Comparison of ENCODE assay signal across 23 cellular contexts in genomic region chr6:37097335-37097734, GRCh38.
DNase-seq lines count a peak whose midpoint lies in the region; ATAC-seq, FAIRE-seq and TF ChIP-seq lines count a peak whose summit lies in the region.
"Had no signal": no experiment of that assay in that cellular context is flagged by ENCODE, and none has a peak within 500 bp of the region (broad histone marks: within the 10 kb centered on the region; RNA-seq: fewer than 3 reads in every experiment).

No MANE protein-coding gene starts in this region.

- H3K79me2 ChIP-seq in HepG2 (ENCODE audit: insufficient read depth, low read length) (no peaks in the 10 kb centered on the region), OCI-LY1 (ENCODE audit: insufficient read depth, low read length) (no peaks in the 10 kb centered on the region)

- no peak for DNase-seq in HepG2 (ENCODE audit: low spot score)
- DNase-seq in right lobe of liver = no peak
- DNase-seq in IMR-90 = no peak
- no peak for DNase-seq in stimulated activated CD4-positive, alpha-beta T cell treated with anti-CD3 and anti-CD28 coated beads, Interleukin-2, amount 100 ng/mL, for 48 hours
- DNase-seq in naive thymus-derived CD8-positive, alpha-beta T cell = no peak
- DNase-seq in SHP77 treated with DMSO at 0.1 percent for 48 hours (lab: John Stamatoyannopoulos, UW) = no peak
- DNase-seq: ACHN; Caco-2; Calu3; CD4-positive, alpha-beta T cell; CD8-positive, alpha-beta T cell; DMS79 treated with DMSO at 0.1 percent for 48 hours; GF-D8 had no signal

- H3K27me3 Mint-ChIP-seq in naive thymus-derived CD8-positive, alpha-beta T cell = no peaks in the 10 kb centered on the region
- H3K27me3 Mint-ChIP-seq: B cell; CD4-positive, alpha-beta T cell had no signal

- no peaks in the 10 kb centered on the region for H3K79me1 ChIP-seq in IMR-90 (ENCODE audit: low read depth in 1 of 2, low read length in 2 of 2)

- no peak overlapping the region for H4K8ac ChIP-seq in IMR-90 (ENCODE audit: low read depth in 2 of 2, low read length in 2 of 2)

- CTCF ChIA-PET in HepG2 (lab: Yijun Ruan, JAX; ENCODE audit: low intra/inter-chr PET ratio, low total read pairs) (no interaction called here), IMR-90 (lab: Yijun Ruan, JAX) (no interaction called here)

- no peaks in the 10 kb centered on the region for H3K9me3 ChIP-seq in HepG2 (ENCODE audit: low read length)
- no peaks in the 10 kb centered on the region for H3K9me3 ChIP-seq in right lobe of liver
- no peaks in the 10 kb centered on the region for H3K9me3 ChIP-seq in IMR-90 (ENCODE audit: control insufficient read depth, insufficient read depth, low read length)
- no peaks in the 10 kb centered on the region for H3K9me3 ChIP-seq in OCI-LY1 (ENCODE audit: low read length)
- H3K9me3 ChIP-seq in subcutaneous abdominal adipose tissue (ENCODE audit: control insufficient read depth in 5 of 5, low read length in 5 of 5) = no peaks in the 10 kb centered on the region
- H3K9me3 ChIP-seq: BLaER1 treated with 17β-estradiol and CSF1 and Interleukin-3, amounts not matched to agents 10 nM and 100 nM; Caco-2 had no signal

- no peak overlapping the region for H2BK20ac ChIP-seq in IMR-90 (ENCODE audit: low read depth, low read length)

- H3K14ac ChIP-seq in IMR-90 (replicated peaks; ENCODE audit: low read depth, low read length) = no peak overlapping the region

- H2AK5ac ChIP-seq in IMR-90 (ENCODE audit: low read depth, low read length) = no peak overlapping the region

- no peak overlapping the region for H3K4me2 ChIP-seq in HepG2 (ENCODE audit: low read depth, low read length)
- H3K4me2 ChIP-seq in IMR-90 (ENCODE audit: low read depth, low read length) = no peak overlapping the region
- H3K4me2 ChIP-seq in OCI-LY1 (ENCODE audit: low read length) = no peak overlapping the region

- no TSS peak for BruUV-seq in HepG2 (replicated peaks; lab: Mats Ljungman, UMichigan)
- no TSS peak for BruUV-seq in IMR-90 (replicated peaks; lab: Mats Ljungman, UMichigan)

- H3K27ac Mint-ChIP-seq in naive thymus-derived CD8-positive, alpha-beta T cell = no peak overlapping the region
- H3K27ac Mint-ChIP-seq: CD4-positive, alpha-beta T cell; CD8-positive, alpha-beta T cell had no signal

- H3K9me1 ChIP-seq in IMR-90 (ENCODE audit: insufficient read depth, low read length) = 0 out of 2 replicates have a peak, but pooled peaks cover 3% of the 10 kb centered on the region

- no peaks in the 10 kb centered on the region for H4K20me1 ChIP-seq in HepG2 (ENCODE audit: insufficient read depth, low read length)
- no peaks in the 10 kb centered on the region for H4K20me1 ChIP-seq in IMR-90 (ENCODE audit: insufficient read depth, low read length)
- no peaks in the 10 kb centered on the region for H4K20me1 ChIP-seq in OCI-LY1 (ENCODE audit: insufficient read depth, low read length)
- H4K20me1 ChIP-seq: BLaER1 treated with 17β-estradiol and CSF1 and Interleukin-3, amounts not matched to agents 10 nM and 100 nM had no signal

- peaks cover 0 to 20% (median 15%) of the 10 kb centered on the region in 4 donors for H3K4me1 Mint-ChIP-seq in naive thymus-derived CD8-positive, alpha-beta T cell

- H3K27ac ChIP-seq in HepG2 (ENCODE audit: extremely low read length, insufficient read depth, low read length) (no peak overlapping the region), right lobe of liver (no peak overlapping the region), IMR-90 (ENCODE audit: insufficient read depth, low read length) (no peak overlapping the region), OCI-LY1 (ENCODE audit: low read depth, low read length, poor library complexity, severe bottlenecking) (peak overlapping the region; percentile 99), subcutaneous abdominal adipose tissue (ENCODE audit: low read depth, low read length) (peak overlapping the region; percentile 76)
- H3K27ac ChIP-seq: 22Rv1; BLaER1 treated with 17β-estradiol and CSF1 and Interleukin-3, amounts not matched to agents 10 nM and 100 nM; C4-2B had no signal

- no peaks in the 10 kb centered on the region for H3K36me3 Mint-ChIP-seq in naive thymus-derived CD8-positive, alpha-beta T cell
- H3K36me3 Mint-ChIP-seq: CD8-positive, alpha-beta T cell had no signal

- POLR2A ChIA-PET in HepG2 (lab: Yijun Ruan, JAX) (interaction anchor here (1.1 to 2.7 kb wide), 2 partner anchors 14 to 19 kb away, joined by 3 to 8 read pairs; no protein-coding TSS in a partner anchor), IMR-90 (lab: Charles Lee; ENCODE audit: unreplicated experiment) (no interaction called here)
- POLR2A ChIA-PET in naive thymus-derived CD8-positive, alpha-beta T cell (lab: Charles Lee) = no interaction called here

- no peak overlapping the region for H3K56ac ChIP-seq in IMR-90 (ENCODE audit: extremely low read depth, insufficient read depth, low read length)

- H3K4ac ChIP-seq in IMR-90 (ENCODE audit: low read depth, low read length) = no peak overlapping the region

- 61% methylated on average over 4 of the region's 4 CpGs for WGBS in HepG2 (ENCODE audit: low lambda C conversion rate)
- 94% methylated on average over 4 of the region's 4 CpGs for WGBS in right lobe of liver (ENCODE audit: insufficient coverage, low coverage, low lambda C conversion rate, missing lambda C conversion rate)
- WGBS in IMR-90 (ENCODE audit: extremely low coverage in 2 of 2, insufficient read length in 1 of 2), 2 experiments = 78% methylated on average over 3 of the region's 4 CpGs; no CpG with 5 or more reads in 1 of the 2 experiments

- no peak for TF ChIP-seq RAD21 in HepG2 (CRISPR knock-in tag; IDR thresholded peaks at IDR 0.05)
- no peak for TF ChIP-seq RAD21 in IMR-90 (IDR thresholded peaks at IDR 0.05; ENCODE audit: low read length)

- H2BK5ac ChIP-seq in IMR-90 (ENCODE audit: low read depth, low read length, poor library complexity, severe bottlenecking) = no peak overlapping the region

- no peaks in the 10 kb centered on the region for H3F3A ChIP-seq in OCI-LY1 (ENCODE audit: insufficient read depth, low read length)

- no peak overlapping the region for H3K18ac ChIP-seq in IMR-90 (ENCODE audit: low read depth, low read length)

- TF ChIP-seq CTCF in HepG2 (CRISPR knock-in tag; IDR thresholded peaks at IDR 0.05) (no peak), right lobe of liver (IDR thresholded peaks at IDR 0.05) (no peak), IMR-90 (conservative IDR thresholded peaks at IDR 0.05; ENCODE audit: low read depth, low read length) (no peak), OCI-LY1 (IDR thresholded peaks at IDR 0.05; ENCODE audit: low read length) (no peak)

- H3K9ac ChIP-seq in HepG2 (ENCODE audit: insufficient read depth, low read depth, low read length) (no peak overlapping the region), IMR-90 (ENCODE audit: low read depth, low read length) (no peak overlapping the region), OCI-LY1 (ENCODE audit: low read length) (no peak overlapping the region), subcutaneous abdominal adipose tissue (ENCODE audit: low read length in 5 of 5) (no peak overlapping the region)
- H3K9ac ChIP-seq: BLaER1 treated with 17β-estradiol and CSF1 and Interleukin-3, amounts not matched to agents 10 nM and 100 nM had no signal

- H3K4me3 Mint-ChIP-seq in naive thymus-derived CD8-positive, alpha-beta T cell = no peak overlapping the region
- H3K4me3 Mint-ChIP-seq: B cell; CD4-positive, alpha-beta T cell; CD8-positive, alpha-beta T cell had no signal

- H3K9me2 ChIP-seq in OCI-LY1 (ENCODE audit: low read depth, low read length) = no peaks in the 10 kb centered on the region

- ATAC-seq in HepG2 = no peak
- no peak for ATAC-seq in right lobe of liver
- no peak for ATAC-seq in IMR-90 (ENCODE audit: low read depth)
- ATAC-seq in naive thymus-derived CD8-positive, alpha-beta T cell = no peak
- ATAC-seq: CD8-positive, alpha-beta T cell had no signal

- H3K36me3 ChIP-seq in HepG2 (replicated peaks in 1 of 2; ENCODE audit: control insufficient read depth in 1 of 2, insufficient read depth in 2 of 2, low read length in 2 of 2) = no peaks in the 10 kb centered on the region
- H3K36me3 ChIP-seq in right lobe of liver = no peaks in the 10 kb centered on the region
- H3K36me3 ChIP-seq in IMR-90 (ENCODE audit: control insufficient read depth, insufficient read depth, low read length) = no peaks in the 10 kb centered on the region
- no peaks in the 10 kb centered on the region for H3K36me3 ChIP-seq in OCI-LY1 (ENCODE audit: insufficient read depth, low read length)
- no peaks in the 10 kb centered on the region for H3K36me3 ChIP-seq in subcutaneous abdominal adipose tissue (ENCODE audit: control insufficient read depth in 5 of 5, insufficient read depth in 5 of 5, low read length in 5 of 5)
- H3K36me3 ChIP-seq: BLaER1 treated with 17β-estradiol and CSF1 and Interleukin-3, amounts not matched to agents 10 nM and 100 nM had no signal

- H3K4me3 ChIP-seq in HepG2 (replicated peaks in 1 of 3; ENCODE audit: insufficient read depth in 1 of 3, low read depth in 2 of 3, low read length in 3 of 3) (no peak overlapping the region), right lobe of liver (no peak overlapping the region), IMR-90 (ENCODE audit: insufficient read depth, low read depth, low read length) (no peak overlapping the region), OCI-LY1 (ENCODE audit: low read depth, low read length, poor library complexity, severe bottlenecking) (no peak overlapping the region), subcutaneous abdominal adipose tissue (ENCODE audit: low read depth in 1 of 5, low read length in 5 of 5) (no peak overlapping the region)
- H3K4me3 ChIP-seq: BLaER1 treated with 17β-estradiol and CSF1 and Interleukin-3, amounts not matched to agents 10 nM and 100 nM had no signal

- H3K23ac ChIP-seq in IMR-90 (ENCODE audit: low read depth, low read length) = no peak overlapping the region

- H3K9me3 Mint-ChIP-seq in naive thymus-derived CD8-positive, alpha-beta T cell = no peaks in the 10 kb centered on the region
- H3K9me3 Mint-ChIP-seq: CD4-positive, alpha-beta T cell; CD8-positive, alpha-beta T cell had no signal

- no peak overlapping the region for H2BK120ac ChIP-seq in IMR-90 (ENCODE audit: low read depth, low read length)

- TF ChIP-seq POLR2A in HepG2 (IDR thresholded peaks at IDR 0.05; ENCODE audit: insufficient read depth in 1 of 2, low read depth in 2 of 2, low read length in 2 of 2) (no peak), right lobe of liver (IDR thresholded peaks at IDR 0.05) (no peak), IMR-90 (IDR thresholded peaks at IDR 0.05; ENCODE audit: low read depth, low read length) (no peak)

- no peak overlapping the region for H2BK15ac ChIP-seq in IMR-90 (ENCODE audit: low read depth, low read length)

- H3K27me3 ChIP-seq in HepG2 (ENCODE audit: control insufficient read depth in 1 of 2, insufficient read depth in 2 of 2, low read length in 2 of 2) = no peaks in the 10 kb centered on the region
- H3K27me3 ChIP-seq in right lobe of liver = no peaks in the 10 kb centered on the region
- no peaks in the 10 kb centered on the region for H3K27me3 ChIP-seq in IMR-90 (ENCODE audit: control insufficient read depth, insufficient read depth, low read length)
- H3K27me3 ChIP-seq in OCI-LY1 (ENCODE audit: insufficient read depth, low read length) = no peaks in the 10 kb centered on the region
- no peaks in the 10 kb centered on the region for H3K27me3 ChIP-seq in subcutaneous abdominal adipose tissue (ENCODE audit: control insufficient read depth in 5 of 5, insufficient read depth in 4 of 5, low read length in 5 of 5)
- H3K27me3 ChIP-seq: BLaER1 treated with 17β-estradiol and CSF1 and Interleukin-3, amounts not matched to agents 10 nM and 100 nM had no signal

- H4K5ac ChIP-seq in IMR-90 (ENCODE audit: low read depth, low read length) = no peak overlapping the region

- H2AFZ ChIP-seq in HepG2 (ENCODE audit: low read length) = no peak overlapping the region
- H2AFZ ChIP-seq in IMR-90 (replicated peaks; ENCODE audit: low read length, poor library complexity) = no peak overlapping the region
- H2AFZ ChIP-seq in OCI-LY1 (ENCODE audit: low read length) = no peak overlapping the region

- peaks cover 84% of the 10 kb centered on the region for H3K4me1 ChIP-seq in HepG2 (ENCODE audit: insufficient read depth, low read length)
- peaks cover 0 to 14% (median 0%) of the 10 kb centered on the region in 4 donors for H3K4me1 ChIP-seq in right lobe of liver
- H3K4me1 ChIP-seq in IMR-90 (ENCODE audit: control insufficient read depth, insufficient read depth, low read length) = peaks cover 5% of the 10 kb centered on the region
- H3K4me1 ChIP-seq in OCI-LY1 (ENCODE audit: insufficient read depth, low read length, severe bottlenecking) = peaks cover 64% of the 10 kb centered on the region
- H3K4me1 ChIP-seq in subcutaneous abdominal adipose tissue (ENCODE audit: control insufficient read depth in 5 of 5, insufficient read depth in 5 of 5, low read length in 5 of 5) = peaks cover 7 to 57% (median 44%) of the 10 kb centered on the region in 5 donors

- no peak overlapping the region for H4K91ac ChIP-seq in IMR-90 (ENCODE audit: insufficient read depth, low read depth, low read length)

- in situ Hi-C loops in HepG2 (cut with HindIII; ENCODE audit: extremely low pct_ligation_motif_present, low pct_unique_long_range_greater_than_20kb) (no loop called here), IMR-90 (cut with MboI; ENCODE audit: low sequenced_read_pairs) (no loop called here)

- TF ChIP-seq EP300 in HepG2 (IDR thresholded peaks at IDR 0.05; ENCODE audit: low read depth in 2 of 2, low read length in 2 of 2) (no peak), HepG2 (CRISPR knock-in tag; IDR thresholded peaks at IDR 0.05; ENCODE audit: borderline replicate concordance) (no peak)

- FAIRE-seq in HepG2 (lab: Jason Lieb, UNC) = no peak
- FAIRE-seq: D721Med, G401.6, GM12891, GM19239 had no signal

- intact Hi-C loops in HepG2 (cut with micrococcal nuclease; ENCODE audit: unreplicated experiment) (no loop called here), right lobe of liver (cut with DNase I) (no loop called here), IMR-90 (cut with micrococcal nuclease) (no loop called here)

- H2AK9ac ChIP-seq in IMR-90 (replicated peaks; ENCODE audit: low read depth, low read length, poor library complexity) = no peak overlapping the region

- dilution Hi-C loops in IMR-90 (cut with HindIII; ENCODE audit: low sequenced_read_pairs, unreplicated experiment) = no loop called here

Comparison
In these comparisons a context has a peak if more than half of its experiments do, and no peak if none do; other contexts are left out.
1. H3K27ac ChIP-seq: peak in OCI-LY1 (single experiment) and subcutaneous abdominal adipose tissue (single experiment); none in HepG2 (single experiment), right lobe of liver (0 of 3) and IMR-90 (single experiment).